In the genomic region with DNA sequence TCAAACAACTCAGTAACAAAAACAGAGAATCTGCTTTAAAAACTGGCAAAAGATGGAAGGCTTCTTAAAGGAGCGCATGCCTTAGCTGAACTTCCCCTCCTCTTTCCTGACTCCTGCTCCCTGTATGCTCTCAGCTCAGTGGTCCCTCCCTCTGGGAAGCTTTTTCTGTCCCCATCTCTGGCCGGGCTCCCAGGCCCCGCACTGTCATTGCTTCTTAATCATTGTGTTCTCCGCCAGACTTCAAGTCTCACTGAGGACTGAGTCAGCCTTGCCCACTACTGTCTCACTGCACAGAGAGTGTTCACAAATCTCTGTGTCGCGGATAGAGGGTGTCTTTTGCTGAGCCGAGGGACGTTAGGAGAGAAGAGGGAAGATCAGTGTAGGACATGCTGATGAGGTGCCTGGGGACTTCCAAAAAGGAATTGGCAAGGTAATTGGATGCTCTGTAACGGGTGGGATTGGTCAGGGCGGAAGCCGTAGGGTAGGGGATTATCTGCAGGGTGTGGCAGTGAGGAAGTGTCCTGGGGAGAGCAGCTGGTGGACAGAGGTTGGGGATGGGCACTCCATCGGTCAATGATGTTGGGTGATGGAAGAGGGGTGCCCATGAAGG, we compare ENCODE assay signal across 14 cellular contexts. TPM values are rescaled to one million over a fixed set of nuclear protein-coding genes. Genes with fewer than 3 reads are reported as not detected.
DNase-seq lines count a peak whose midpoint lies in the region; ATAC-seq and TF ChIP-seq lines count a peak whose summit lies in the region.
"Had no signal": no experiment of that assay in that cellular context is flagged by ENCODE, and none has a peak within 500 bp of the region (broad histone marks: within the 10 kb centered on the region; RNA-seq: fewer than 3 reads in every experiment).

No MANE protein-coding gene starts in this region.

- H3K14ac ChIP-seq in trophoblast cell (ENCODE audit: low read length) = no peak overlapping the region

- H3K4me1 ChIP-seq in spleen (peaks cover 0 to 26% (median 12%) of the 10 kb centered on the region in 6 donors), trophoblast cell (ENCODE audit: control insufficient read depth in 1 of 2, insufficient read depth in 2 of 2, low read length in 2 of 2) (no peaks in the 10 kb centered on the region)
- H3K4me1 ChIP-seq: HAP-1, prostate gland had no signal

- H3K36me3 ChIP-seq in spleen (no peaks in the 10 kb centered on the region), trophoblast cell (ENCODE audit: control insufficient read depth in 1 of 2, insufficient read depth in 2 of 2, low read length in 2 of 2) (no peaks in the 10 kb centered on the region)
- H3K36me3 ChIP-seq: HAP-1, Peyer's patch, prostate gland had no signal

- DNase-seq in EL = peak; percentile 26
- DNase-seq in T-helper 17 cell = no peak
- DNase-seq in immature natural killer cell = no peak
- peak; percentile 38 for DNase-seq in spleen
- DNase-seq in OCI-M1 (lab: John Stamatoyannopoulos, UW) = no peak
- no peak for DNase-seq in trophoblast cell
- DNase-seq: amniotic stem cell, NCI-H526, Peyer's patch had no signal

- peaks cover 5% of the 10 kb centered on the region for H3K27me3 Mint-ChIP-seq in T-helper 17 cell
- H3K27me3 Mint-ChIP-seq in immature natural killer cell (ENCODE audit: low read depth in 3 of 3) = peaks cover 3 to 9% (median 6%) of the 10 kb centered on the region in 3 donors

- H3K4me3 ChIP-seq in spleen = peak overlapping the region in 3 of 8 donors; percentile 13 to 44 (median 16)
- H3K4me3 ChIP-seq in trophoblast cell (ENCODE audit: low read depth, low read length) = no peak overlapping the region
- H3K4me3 ChIP-seq: GM12878, HAP-1, Peyer's patch, prostate gland had no signal

- H4K12ac ChIP-seq in trophoblast cell (ENCODE audit: low read depth, low read length) = no peak overlapping the region

- H3K4me1 Mint-ChIP-seq in T-helper 17 cell (peaks cover 28% of the 10 kb centered on the region), immature natural killer cell (peaks cover 32 to 35% of the 10 kb centered on the region in 2 donors)

- H3K9me3 ChIP-seq in T-helper 17 cell (ENCODE audit: control insufficient read depth, low read length, poor library complexity, severe bottlenecking) = no peaks in the 10 kb centered on the region
- H3K9me3 ChIP-seq in spleen = no peaks in the 10 kb centered on the region
- peaks cover 2% of the 10 kb centered on the region for H3K9me3 ChIP-seq in trophoblast cell (ENCODE audit: insufficient read depth, low read depth, low read length)
- H3K9me3 ChIP-seq: HAP-1, Peyer's patch, prostate gland had no signal

- H2AK5ac ChIP-seq in trophoblast cell (ENCODE audit: low read length) = no peak overlapping the region

- H2BK120ac ChIP-seq in trophoblast cell (ENCODE audit: insufficient read depth, low read length, poor library complexity) = no peak overlapping the region

- no peaks in the 10 kb centered on the region for H3K79me1 ChIP-seq in trophoblast cell (ENCODE audit: low read length)

- TF ChIP-seq CTCF in spleen (IDR thresholded peaks at IDR 0.05 in 8 of 11, conservative IDR thresholded peaks at IDR 0.05 in 3 of 11) = no peak

- H2BK5ac ChIP-seq in trophoblast cell (ENCODE audit: low read depth, low read length, poor library complexity) = no peak overlapping the region

- H3K79me2 ChIP-seq in trophoblast cell (ENCODE audit: control insufficient read depth, insufficient read depth, low read length, poor library complexity) = no peaks in the 10 kb centered on the region

- no peak overlapping the region for H2AFZ ChIP-seq in trophoblast cell (ENCODE audit: insufficient read depth, low read length, poor library complexity)

- no peak overlapping the region for H2BK12ac ChIP-seq in trophoblast cell (ENCODE audit: low read length)

- H3K9me3 Mint-ChIP-seq in immature natural killer cell = no peaks in the 10 kb centered on the region

- H3K4me3 Mint-ChIP-seq in T-helper 17 cell (no peak overlapping the region), immature natural killer cell (no peak overlapping the region)

- H3K27ac ChIP-seq in spleen (peak overlapping the region in 5 of 8 donors; percentile 29 to 59 (median 37)), trophoblast cell (ENCODE audit: low read depth, low read length) (no peak overlapping the region)
- H3K27ac ChIP-seq: C4-2B, Peyer's patch, prostate gland had no signal

- no peak for ATAC-seq in T-helper 17 cell
- no peak for ATAC-seq in HG02588 (IDR thresholded peaks at IDR 0.05; ENCODE audit: unreplicated experiment)
- ATAC-seq: GM12878 had no signal

- TF ChIP-seq POLR2A in spleen (IDR thresholded peaks at IDR 0.05) = no peak

- H3K27ac Mint-ChIP-seq in T-helper 17 cell (peak overlapping the region; percentile 39), immature natural killer cell (peak overlapping the region in 4 of 6 donors; percentile 38 to 86 (median 50))

- WGBS in spleen, 5 donors = 58 to 81% (median 75%) methylated on average over 12 of the region's 12 CpGs
- WGBS in trophoblast cell (ENCODE audit: extremely low coverage, insufficient coverage, insufficient read length) = no CpG with 5 or more reads among the region's 12 CpGs

- H4K91ac ChIP-seq in trophoblast cell (ENCODE audit: low read depth, low read length) = no peak overlapping the region

- no peak overlapping the region for H3K9ac ChIP-seq in trophoblast cell (ENCODE audit: low read length)

- no peak overlapping the region for H3K18ac ChIP-seq in trophoblast cell (ENCODE audit: low read length)

- no peaks in the 10 kb centered on the region for H3K27me3 ChIP-seq in spleen (replicated peaks in 1 of 7)
- no peaks in the 10 kb centered on the region for H3K27me3 ChIP-seq in trophoblast cell (ENCODE audit: insufficient read depth, low read length)
- H3K27me3 ChIP-seq: Peyer's patch had no signal

- no peak overlapping the region for H3K4me2 ChIP-seq in trophoblast cell (ENCODE audit: low read length)

- intact Hi-C loops in spleen (cut with DNase I; ENCODE audit: low total_unique reads) = no loop called here

- H3K4ac ChIP-seq in trophoblast cell (ENCODE audit: low read depth, low read length) = no peak overlapping the region

- H3K36me3 Mint-ChIP-seq in T-helper 17 cell (ENCODE audit: low read depth) (no peaks in the 10 kb centered on the region), immature natural killer cell (peaks cover 0 to 3% (median 0%) of the 10 kb centered on the region in 3 donors)

- H4K8ac ChIP-seq in trophoblast cell (ENCODE audit: low read depth, low read length) = no peak overlapping the region

- no peak overlapping the region for H3K23ac ChIP-seq in trophoblast cell (ENCODE audit: low read length)

RNA-seq across cellular contexts. Expression of a gene that starts 16.2 kb away (rescaled TPM):
- 1 to 10 TPM; 4.2 to 5.2 TPM for total RNA-seq in T-helper 17 cell
- 10 to 100 TPM in 1 of 3 donors, 1 to 10 TPM in 2; 3.1 to 13.0 (median 9.5) TPM for polyA plus RNA-seq in immature natural killer cell
- 10 to 100 TPM in 4 of 7 donors, 1 to 10 TPM in 3; 3.1 to 19.9 (median 11.7) TPM for total RNA-seq in spleen
- 1 to 10 TPM; 3.0 to 9.0 (median 7.4) TPM for polyA plus RNA-seq in spleen
- 0.07 and 0.14 TPM in 2 replicates for polyA plus RNA-seq in trophoblast cell (2013)

Comparison
In these comparisons a context has a peak if more than half of its experiments do, and no peak if none do; other contexts are left out.
1. DNase-seq: peak in EL (single experiment) and spleen (single experiment); none in T-helper 17 cell (0 of 3), immature natural killer cell (0 of 3), OCI-M1 (single experiment) and trophoblast cell (0 of 2).